ENCODE assay signal across 25 cellular contexts in genomic region chr13:110121312-110122083, GRCh38.
A peak's percentile ranks its signal among the peaks of the same experiment; 100 is the strongest.
DNase-seq lines count a peak whose midpoint lies in the region; ATAC-seq, FAIRE-seq and TF ChIP-seq lines count a peak whose summit lies in the region.
"Had no signal": no experiment of that assay in that cellular context is flagged by ENCODE, and none has a peak within 500 bp of the region (broad histone marks: within the 10 kb centered on the region; RNA-seq: fewer than 3 reads in every experiment).

No MANE protein-coding gene starts in this region.

- no peak overlapping the region for H3K27ac Mint-ChIP-seq in activated naive CD8-positive, alpha-beta T cell treated with anti-CD3 and anti-CD28 coated beads for 36 hours
- H3K27ac Mint-ChIP-seq: CD4-positive, CD25-positive, alpha-beta regulatory T cell had no signal

- H3K27ac ChIP-seq in A549, result peak overlapping the region; percentile 66 to 70; a peak in 2 of 6 replicates
- H3K27ac ChIP-seq in GM12878 (ENCODE audit: control insufficient read depth, insufficient read depth), result peak overlapping the region; percentile 61
- H3K27ac ChIP-seq in neuronal stem cell (replicated peaks; ENCODE audit: low read length), result no peak overlapping the region
- H3K27ac ChIP-seq: SK-N-MC had no signal

- no peak overlapping the region for H2BK15ac ChIP-seq in neuronal stem cell (ENCODE audit: low read length)

- no peak for FAIRE-seq in A549 (lab: Jason Lieb, UNC)
- no peak for FAIRE-seq in GM12878 (lab: Jason Lieb, UNC)
- FAIRE-seq: G401.6 had no signal

- no peaks in the 10 kb centered on the region for H3K9me3 Mint-ChIP-seq in activated naive CD8-positive, alpha-beta T cell treated with anti-CD3 and anti-CD28 coated beads for 36 hours
- H3K9me3 Mint-ChIP-seq: CD4-positive, CD25-positive, alpha-beta regulatory T cell had no signal

- H3K4me3 Mint-ChIP-seq in activated naive CD8-positive, alpha-beta T cell treated with anti-CD3 and anti-CD28 coated beads for 36 hours, result no peak overlapping the region
- H3K4me3 Mint-ChIP-seq: CD4-positive, CD25-positive, alpha-beta regulatory T cell had no signal

- no peak overlapping the region for H2BK120ac ChIP-seq in neuronal stem cell (ENCODE audit: low read depth, low read length)

- H3K4me1 ChIP-seq in A549 (peaks cover 32% of the 10 kb centered on the region), GM12878 (ENCODE audit: control insufficient read depth, insufficient read depth, low read length) (peaks cover 3% of the 10 kb centered on the region; the same call in 1 of the 2 replicates), neuronal stem cell (ENCODE audit: control insufficient read depth in 2 of 2, insufficient read depth in 1 of 2, low read depth in 1 of 2, low read length in 2 of 2) (peaks cover 15 to 28% of the 10 kb centered on the region in 2 donors)
- H3K4me1 ChIP-seq: BE2C had no signal

- H3K18ac ChIP-seq in neuronal stem cell (ENCODE audit: low read length), result no peak overlapping the region

- H3K4ac ChIP-seq in neuronal stem cell (ENCODE audit: low read length), result no peak overlapping the region

- H4K91ac ChIP-seq in neuronal stem cell (ENCODE audit: low read depth, low read length, poor library complexity), result no peak overlapping the region

- no peaks in the 10 kb centered on the region for H3K36me3 Mint-ChIP-seq in activated naive CD8-positive, alpha-beta T cell treated with anti-CD3 and anti-CD28 coated beads for 36 hours
- H3K36me3 Mint-ChIP-seq: CD4-positive, CD25-positive, alpha-beta regulatory T cell had no signal

- no peak overlapping the region for H3K14ac ChIP-seq in neuronal stem cell (ENCODE audit: low read length)

- H3K27me3 ChIP-seq in GM12878 (replicated peaks in 1 of 2; ENCODE audit: control insufficient read depth in 2 of 2, insufficient read depth in 2 of 2, low read length in 1 of 2) (no peaks in the 10 kb centered on the region), neuronal stem cell (ENCODE audit: control insufficient read depth in 3 of 3, insufficient read depth in 3 of 3, low read depth in 1 of 3, low read length in 3 of 3) (no peaks in the 10 kb centered on the region)

- TF ChIP-seq CTCF in A549 (IDR thresholded peaks at IDR 0.05), result no peak
- TF ChIP-seq CTCF in GM12878 (IDR thresholded peaks at IDR 0.05 in 2 of 3, conservative IDR thresholded peaks at IDR 0.05 in 1 of 3; ENCODE audit: control insufficient read depth in 2 of 3, extremely low read depth in 1 of 3, insufficient read depth in 1 of 3, low read depth in 3 of 3, low read length in 3 of 3), result no peak
- TF ChIP-seq CTCF in GM13977 (IDR thresholded peaks at IDR 0.05; ENCODE audit: extremely low read depth, insufficient read depth, missing control alignments), result no peak

- H4K20me1 ChIP-seq in GM12878 (ENCODE audit: control insufficient read depth, insufficient read depth), result no peaks in the 10 kb centered on the region

- no peak for TF ChIP-seq EP300 in A549 (IDR thresholded peaks at IDR 0.05)
- TF ChIP-seq EP300 in GM12878 (IDR thresholded peaks at IDR 0.05; ENCODE audit: borderline replicate concordance in 1 of 2, control insufficient read depth in 1 of 2, low read depth in 2 of 2, low read length in 2 of 2), result peak; percentile 54 to 79; a peak in 3 of 4 replicates

- intact Hi-C loops in GM12878 (cut with micrococcal nuclease; ENCODE audit: unreplicated experiment), result loop anchor here (1.0 to 10.0 kb wide), 3 partner anchors 16 to 959 kb away; partner anchors contain the start of gene ING1

- no peak overlapping the region for H2AK5ac ChIP-seq in neuronal stem cell (ENCODE audit: low read depth, low read length)

- SMC1A ChIA-PET in GM12878 (lab: Charles Lee; ENCODE audit: uncharacterized antibody, unreplicated experiment), result interaction anchor here (0.8 to 7.0 kb wide), 5 partner anchors 11 to 1206 kb away, joined by 3 to 51 read pairs (median 6); no protein-coding TSS in a partner anchor

- no peak for TF ChIP-seq POLR2A in A549 (IDR thresholded peaks at IDR 0.05; ENCODE audit: low read length)
- TF ChIP-seq POLR2A in GM12878 (IDR thresholded peaks at IDR 0.05; ENCODE audit: low read depth, low read length), result no peak

- H3K79me1 ChIP-seq in neuronal stem cell (ENCODE audit: low read depth, low read length), result no peaks in the 10 kb centered on the region

- no peaks in the 10 kb centered on the region for H3K79me2 ChIP-seq in GM12878 (ENCODE audit: control insufficient read depth, insufficient read depth, low read length)

- DNase-seq in A549 (ENCODE audit: low read depth in 1 of 2, low spot score in 1 of 2) (no peak), GM12878 (ENCODE audit: low read depth, low spot score) (peak; percentile 40), putamen (ENCODE audit: low spot score) (no peak), neuronal stem cell (ENCODE audit: low spot score) (no peak), GM13977 (ENCODE audit: low spot score) (no peak)
- DNase-seq in activated naive CD8-positive, alpha-beta T cell treated with anti-CD3 and anti-CD28 coated beads for 36 hours, result no peak
- DNase-seq: BE2C; CD4-positive, CD25-positive, alpha-beta regulatory T cell; COR-L47; DMS 273 treated with DMSO at 0.1 percent for 48 hours; DND-41; KG1; MV-4-11; NCI-H1417; NCI-H187; NCI-H2107; NCI-H2227 treated with DMSO at 0.1 percent for 48 hours; NCI-H510A treated with DMSO at 0.1 percent for 48 hours; NCI-H774; OCI-M1; SHP77 had no signal

- no TSS peak for BruUV-seq in GM12878 (replicated peaks; lab: Mats Ljungman, UMichigan)

- no peak overlapping the region for H2BK12ac ChIP-seq in neuronal stem cell (ENCODE audit: low read length)

- H3K36me3 ChIP-seq in GM12878 (ENCODE audit: control insufficient read depth in 2 of 2, insufficient read depth in 2 of 2, low read length in 1 of 2) (no peaks in the 10 kb centered on the region), neuronal stem cell (replicated peaks in 1 of 2; ENCODE audit: control insufficient read depth in 2 of 2, insufficient read depth in 2 of 2, low read length in 2 of 2) (no peaks in the 10 kb centered on the region)
- H3K36me3 ChIP-seq: BE2C had no signal

- RAD21 ChIA-PET in GM12878 (lab: Charles Lee; ENCODE audit: unreplicated experiment), result interaction anchor here (0.6 to 2.0 kb wide), 3 partner anchors 10 to 1160 kb away, joined by 3 to 17 read pairs (median 5); no protein-coding TSS in a partner anchor

- H3K27me3 Mint-ChIP-seq in activated naive CD8-positive, alpha-beta T cell treated with anti-CD3 and anti-CD28 coated beads for 36 hours, result peaks cover 46% of the 10 kb centered on the region

- ATAC-seq in A549 (no peak), GM18511 (IDR thresholded peaks at IDR 0.05; ENCODE audit: unreplicated experiment) (peak; percentile 46), HG02798 (IDR thresholded peaks at IDR 0.05; ENCODE audit: poor library complexity, unreplicated experiment) (peak; percentile 46), GM12878 (peak; percentile 71)

- H4K8ac ChIP-seq in neuronal stem cell (ENCODE audit: low read depth, low read length), result no peak overlapping the region

- POLR2A ChIA-PET in A549 (lab: Yijun Ruan, JAX), result no interaction called here
- POLR2A ChIA-PET in GM12878 (lab: Charles Lee), result interaction anchor here (0.6 to 2.5 kb wide), 2 partner anchors 15 to 948 kb away, joined by 5 to 12 read pairs; no protein-coding TSS in a partner anchor

- CTCF ChIA-PET in A549 (lab: Yijun Ruan, JAX) (no interaction called here), GM12878 (lab: Yijun Ruan, JAX) (interaction anchor here (1.1 to 4.2 kb wide), 3 partner anchors 8 to 15 kb away, joined by 3 to 26 read pairs (median 4); no protein-coding TSS in a partner anchor)

- H3K4me2 ChIP-seq in A549 (peak overlapping the region; percentile 55), GM12878 (ENCODE audit: control insufficient read depth, insufficient read depth) (no peak overlapping the region), neuronal stem cell (ENCODE audit: insufficient read depth, low read length, poor library complexity, severe bottlenecking) (no peak overlapping the region)

- no peaks in the 10 kb centered on the region for H3K4me1 Mint-ChIP-seq in activated naive CD8-positive, alpha-beta T cell treated with anti-CD3 and anti-CD28 coated beads for 36 hours
- H3K4me1 Mint-ChIP-seq: CD4-positive, CD25-positive, alpha-beta regulatory T cell had no signal

- 77% methylated on average over 8 of the region's 8 CpGs for WGBS in A549 (ENCODE audit: missing lambda C conversion rate)
- 1% methylated on average over 8 of the region's 8 CpGs for WGBS in GM12878 (ENCODE audit: insufficient coverage, insufficient replicate concordance, low lambda C conversion rate, missing lambda C conversion rate)
- no CpG with 5 or more reads among the region's 8 CpGs for WGBS in neuronal stem cell (ENCODE audit: extremely low coverage in 2 of 2, insufficient read length in 2 of 2, insufficient replicate concordance in 1 of 2), 2 donors

- in situ Hi-C loops in GM12878 (cut with MboI), result no loop called here
- in situ Hi-C loops in GM13977 (cut with MboI; ENCODE audit: low pct_unique_long_range_greater_than_20kb, low sequenced_read_pairs, unreplicated experiment), result loop anchor here (25.0 kb wide), 1 partner anchor 1159 kb away; no protein-coding TSS in a partner anchor

- H2BK5ac ChIP-seq in neuronal stem cell (ENCODE audit: low read length), result no peak overlapping the region

- H3K9ac ChIP-seq in GM12878 (ENCODE audit: control insufficient read depth, insufficient read depth, low read length), result no peak overlapping the region; the same call in 1 of the 2 replicates
- no peak overlapping the region for H3K9ac ChIP-seq in neuronal stem cell (ENCODE audit: low read depth, low read length, poor library complexity)

- H3K4me3 ChIP-seq in A549, result no peak overlapping the region
- H3K4me3 ChIP-seq in GM12878, result no peak overlapping the region
- no peak overlapping the region for H3K4me3 ChIP-seq in neuronal stem cell (ENCODE audit: low read length in 2 of 2)
- H3K4me3 ChIP-seq: SK-N-MC had no signal

- H3K9me3 ChIP-seq in A549 (no peaks in the 10 kb centered on the region), GM12878 (replicated peaks; ENCODE audit: control insufficient read depth, insufficient read depth, low read length) (no peaks in the 10 kb centered on the region; the same call in 2 of the 3 replicates), neuronal stem cell (replicated peaks in 1 of 2; ENCODE audit: control insufficient read depth in 2 of 2, insufficient read depth in 1 of 2, low read depth in 1 of 2, low read length in 2 of 2) (peaks cover 0 to 4% of the 10 kb centered on the region in 2 donors)
- H3K9me3 ChIP-seq: BE2C had no signal

- H2AFZ ChIP-seq in GM12878 (ENCODE audit: control insufficient read depth, low read depth, low read length), result peak overlapping the region; percentile 2; the same call in 1 of the 2 replicates
- no peak overlapping the region for H2AFZ ChIP-seq in neuronal stem cell (ENCODE audit: low read length)

- TF ChIP-seq RAD21 in A549 (conservative IDR thresholded peaks at IDR 0.05 in 1 of 2, IDR thresholded peaks at IDR 0.05 in 1 of 2) (no peak), GM12878 (IDR thresholded peaks at IDR 0.05; ENCODE audit: insufficient read depth, low read depth, low read length) (no peak)

- no peak overlapping the region for H3K23ac ChIP-seq in neuronal stem cell (ENCODE audit: low read depth, low read length, poor library complexity)

TF ChIP-seq in A549, 52 proteins besides CTCF, POLR2A, EP300 and RAD21 (continues in another document):
- no peak for TF ChIP-seq ESRRA (IDR thresholded peaks at IDR 0.05; ENCODE audit: borderline replicate concordance, low read length)

TF ChIP-seq in GM12878, 131 proteins besides CTCF, POLR2A, EP300 and RAD21 (continues in another document):
- 0 out of 2 replicates have a peak, but pooled peaks have one; percentile 40 for TF ChIP-seq ZBED1 (IDR thresholded peaks at IDR 0.05; ENCODE audit: borderline replicate concordance)

Comparison
In these comparisons a context has a peak if more than half of its experiments do, and no peak if none do; other contexts are left out.
1. ATAC-seq: peak in GM18511 (single experiment), HG02798 (single experiment) and GM12878 (single experiment); none in A549 (0 of 2).
2. Of the 24 proteins assayed by ChIP-seq in both GM12878 and A549: peak only in GM12878: CHD2, EP300 and JUNB; only in A549: none; in both: none; in neither: 20; mixed calls (peak in some experiments, not most) for 1.